22 cellular contexts compared by ENCODE assay signal in the genomic region with DNA sequence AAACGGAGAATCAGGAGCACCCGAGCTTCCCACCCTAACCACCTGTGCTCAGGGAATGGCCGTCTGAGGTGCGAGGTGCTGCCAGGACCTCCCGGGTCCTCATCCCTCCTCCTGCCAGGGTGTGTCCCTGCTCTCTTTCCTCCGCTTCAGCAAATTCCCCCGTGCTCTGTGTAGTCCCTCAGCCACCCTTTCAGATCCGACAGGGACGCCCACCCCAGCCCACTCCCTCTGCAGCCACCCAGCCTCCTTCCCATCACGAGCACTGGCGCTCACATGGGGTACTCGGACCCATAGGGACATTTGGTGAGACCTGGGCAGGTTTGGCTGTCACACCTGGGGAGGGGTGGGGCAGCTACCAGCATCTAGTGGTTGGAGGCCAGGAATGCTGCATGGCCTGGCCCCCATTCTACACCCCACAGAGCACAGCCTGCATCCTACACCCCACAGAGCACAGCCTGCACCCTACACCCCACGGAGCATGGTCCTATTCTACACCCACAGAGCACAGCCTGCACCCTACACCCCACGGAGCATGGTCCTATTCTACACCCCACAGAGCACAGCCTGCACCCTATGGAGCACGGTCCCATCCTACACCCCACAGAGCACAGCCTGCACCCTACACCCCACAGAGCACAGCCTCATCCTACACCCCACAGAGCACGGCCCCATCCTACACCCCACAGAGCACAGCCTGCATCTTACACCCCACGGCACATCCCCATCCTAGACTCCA. TPM values are rescaled to one million over a fixed set of nuclear protein-coding genes. Genes with fewer than 3 reads are reported as not detected.
"Had no signal": no experiment of that assay in that cellular context is flagged by ENCODE, and none has a peak within 500 bp of the region (broad histone marks: within the 10 kb centered on the region; RNA-seq: fewer than 3 reads in every experiment).

No MANE protein-coding gene starts in this region.

- H3K36me3 ChIP-seq: ascending aorta, Peyer's patch had no signal

- H3K4me1 ChIP-seq: ascending aorta, body of pancreas, Peyer's patch had no signal

- DNase-seq: activated CD4-positive, alpha-beta T cell treated with anti-CD3 and anti-CD28 coated beads for 48 hours; activated CD4-positive, alpha-beta T cell treated with anti-CD3 and anti-CD28 coated beads, Interleukin-2, amount 50 U/mL, for 4 hours; activated CD4-positive, CD25-positive, alpha-beta regulatory T cell treated with anti-CD3 and anti-CD28 coated beads, Interleukin-2, amount 50 U/mL, for 72 hours; activated CD8-positive, alpha-beta memory T cell treated with anti-CD3 and anti-CD28 coated beads, Interleukin-2, amount 50 U/mL, for 48 hours; activated CD8-positive, alpha-beta T cell treated with anti-CD3 and anti-CD28 coated beads, Interleukin-2, amount 10 ng/mL, durations not matched to agents 7 days and 5 days; activated effector memory CD4-positive, alpha-beta T cell treated with Interleukin-2 at 50 U/mL for 16 hours; activated naive CD4-positive, alpha-beta T cell; activated T-cell treated with anti-CD3 and anti-CD28 coated beads, Interleukin-2, amount 50 U/mL, for 1 hour; body of pancreas; Karpas-422; MM.1S; NCI-H1105 treated with DMSO at 0.1 percent for 48 hours; NCI-H1436 treated with DMSO at 0.1 percent for 48 hours; NCI-H187; NCI-H2081; NCI-H524; Peyer's patch; SIG-M5; T-helper 9 cell had no signal

- ATAC-seq: activated CD8-positive, alpha-beta T cell treated with anti-CD3 and anti-CD28 coated beads, Interleukin-2, amount 10 ng/mL, durations not matched to agents 7 days and 5 days; body of pancreas; T-helper 17 cell; WTC11 had no signal

- H3K9me3 ChIP-seq: ascending aorta had no signal

- H3K4me3 ChIP-seq: ascending aorta, body of pancreas, Peyer's patch had no signal

- H3K27ac ChIP-seq: ascending aorta, body of pancreas, Peyer's patch had no signal

- H3K27me3 ChIP-seq: ascending aorta, body of pancreas, Peyer's patch had no signal

RNA-seq across cellular contexts. Expression of gene GALNT9, which starts 12.7 kb away (rescaled TPM):
- total RNA-seq: activated CD8-positive, alpha-beta T cell treated with anti-CD3 and anti-CD28 coated beads, Interleukin-2, amount 10 ng/mL, durations not matched to agents 7 days and 5 days; ascending aorta; body of pancreas; Peyer's patch; T-helper 17 cell had no signal
